In genomic region chr7:140316165-140316661, GRCh38 we compare ENCODE assay signal across 8 cellular contexts.
A peak's percentile ranks its signal among the peaks of the same experiment; 100 is the strongest.
DNase-seq lines count a peak whose midpoint lies in the region; ATAC-seq lines count a peak whose summit lies in the region.

No MANE protein-coding gene starts in this region.

- H3K36me3 Mint-ChIP-seq in activated CD4-positive, alpha-beta T cell treated with anti-CD3 and anti-CD28 coated beads for 36 hours (ENCODE audit: low read depth) = peaks cover 6% of the 10 kb centered on the region

- intact Hi-C loops in activated CD4-positive, alpha-beta T cell treated with anti-CD3 and anti-CD28 coated beads for 36 hours (cut with DNase I, micrococcal nuclease) = no loop called here
- intact Hi-C loops in posterior cingulate gyrus (cut with DNase I) = no loop called here

- H3K4me1 Mint-ChIP-seq in activated CD4-positive, alpha-beta T cell treated with anti-CD3 and anti-CD28 coated beads for 36 hours = peaks cover 19% of the 10 kb centered on the region

- H3K4me3 Mint-ChIP-seq in activated CD4-positive, alpha-beta T cell treated with anti-CD3 and anti-CD28 coated beads for 36 hours = no peak overlapping the region

- peak; percentile 55 for DNase-seq in activated CD4-positive, alpha-beta T cell treated with anti-CD3 and anti-CD28 coated beads for 36 hours
- DNase-seq in activated CD4-positive, alpha-beta T cell treated with anti-CD3 and anti-CD28 coated beads, Interleukin-2, amount 50 U/mL, for 1 hour = no peak
- DNase-seq in UCSD-AML1 (lab: John Stamatoyannopoulos, UW; ENCODE audit: unreplicated experiment) = peak; percentile 16
- DNase-seq in foreskin melanocyte = peak; percentile 60
- peak; percentile 51 to 96 (median 74) for DNase-seq in posterior cingulate gyrus
- DNase-seq in NCI-H187 treated with DMSO at 0.1 percent for 48 hours (lab: John Stamatoyannopoulos, UW) = no peak

- H3K27me3 Mint-ChIP-seq in activated CD4-positive, alpha-beta T cell treated with anti-CD3 and anti-CD28 coated beads for 36 hours = no peaks in the 10 kb centered on the region

- H3K27ac Mint-ChIP-seq in activated CD4-positive, alpha-beta T cell treated with anti-CD3 and anti-CD28 coated beads for 36 hours = no peak overlapping the region

- peak; percentile 93 for ATAC-seq in activated CD4-positive, alpha-beta T cell treated with anti-CD3 and anti-CD28 coated beads for 36 hours
- ATAC-seq in GM21786 (IDR thresholded peaks at IDR 0.05; ENCODE audit: unreplicated experiment) (no peak), GM18873 (IDR thresholded peaks at IDR 0.05; ENCODE audit: low FRiP score, unreplicated experiment) (no peak)

- POLR2A ChIA-PET in activated CD4-positive, alpha-beta T cell treated with anti-CD3 and anti-CD28 coated beads for 36 hours (lab: Charles Lee) = interaction anchor here (0.7 kb wide), 1 partner anchor 139 kb away, joined by 3 read pairs; no protein-coding TSS in a partner anchor

- H3K9me3 Mint-ChIP-seq in activated CD4-positive, alpha-beta T cell treated with anti-CD3 and anti-CD28 coated beads for 36 hours (ENCODE audit: low read depth) = peaks cover 4% of the 10 kb centered on the region

- CTCF ChIA-PET in activated CD4-positive, alpha-beta T cell treated with anti-CD3 and anti-CD28 coated beads for 36 hours (lab: Charles Lee) = no interaction called here

Comparison
In these comparisons a context has a peak if more than half of its experiments do, and no peak if none do; other contexts are left out.
1. DNase-seq: peak in activated CD4-positive, alpha-beta T cell treated with anti-CD3 and anti-CD28 coated beads for 36 hours (single experiment), UCSD-AML1 (single experiment), foreskin melanocyte (single experiment) and posterior cingulate gyrus (10 of 10); none in activated CD4-positive, alpha-beta T cell treated with anti-CD3 and anti-CD28 coated beads, Interleukin-2, amount 50 U/mL, for 1 hour (single experiment) and NCI-H187 treated with DMSO at 0.1 percent for 48 hours (single experiment).